25 cellular contexts compared by ENCODE assay signal in the genomic region with DNA sequence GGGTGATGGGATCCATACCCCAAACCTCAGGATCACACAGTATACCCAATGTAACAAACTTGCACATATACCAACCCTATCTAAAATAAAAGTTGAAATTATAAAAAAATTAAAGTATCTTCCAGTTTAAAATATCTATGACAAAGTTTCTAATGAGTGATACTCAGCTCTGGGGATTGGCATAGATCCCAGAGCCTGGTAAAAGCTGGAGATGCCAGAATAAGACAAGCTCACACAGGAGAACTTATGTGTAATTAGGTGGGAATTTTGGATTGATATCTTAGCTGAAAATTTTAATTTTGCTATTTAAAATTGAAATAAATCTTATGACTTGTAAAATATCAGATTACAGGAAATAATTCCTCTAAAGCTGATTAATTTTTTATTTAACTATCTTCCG.
"Had no signal": no experiment of that assay in that cellular context is flagged by ENCODE, and none has a peak within 500 bp of the region (broad histone marks: within the 10 kb centered on the region; RNA-seq: fewer than 3 reads in every experiment).

No MANE protein-coding gene starts in this region.

- DNase-seq: natural killer cell; occipital lobe; ovary; posterior cingulate gyrus; psoas muscle; right cardiac atrium; right lobe of liver; sigmoid colon; small intestine; stimulated activated CD4-positive, alpha-beta T cell treated with anti-CD3 and anti-CD28 coated beads, Interleukin-15, amount 100 ng/mL, for 24 hours; stimulated activated CD4-positive, alpha-beta T cell treated with anti-CD3 and anti-CD28 coated beads, Interleukin-2, amount 100 ng/mL, for 24 hours; stimulated activated CD4-positive, alpha-beta T cell treated with anti-CD3 and anti-CD28 coated beads, Interleukin-2, amount 100 ng/mL, for 48 hours; stimulated activated CD4-positive, alpha-beta T cell treated with anti-CD3 and anti-CD28 coated beads, Interleukin-4, amount 100 ng/mL, for 24 hours; stimulated activated naive B cell treated with anti-CD40 and anti-IgM and Interleukin-4, amounts not matched to agents 10 μg/mL and 1 μg/mL and 100 μg/mL, for 72 hours; stimulated activated naive CD4-positive, alpha-beta T cell treated with Interleukin-2 at 50 U/mL for 16 hours; stomach; thyroid gland; trophoblast cell; upper lobe of left lung had no signal

- H3K4me3 ChIP-seq: neural progenitor cell, ovary, psoas muscle, right lobe of liver, sigmoid colon, stomach, thoracic aorta, thyroid gland, tibial nerve, upper lobe of left lung, vagina had no signal

- H3K27ac ChIP-seq: neural progenitor cell, ovary, parathyroid adenoma, psoas muscle, right lobe of liver, sigmoid colon, stomach, thoracic aorta, thyroid gland, tibial nerve, upper lobe of left lung, vagina had no signal

- H3K36me3 ChIP-seq: neural progenitor cell, ovary, right lobe of liver, sigmoid colon, stomach, thoracic aorta, thyroid gland, tibial nerve, upper lobe of left lung, vagina had no signal

- H3K4me1 ChIP-seq: neural progenitor cell, parathyroid adenoma, psoas muscle, right lobe of liver, sigmoid colon, stomach, thyroid gland, tibial nerve, upper lobe of left lung, vagina had no signal

- H3K27me3 ChIP-seq: neural progenitor cell, ovary, right lobe of liver, sigmoid colon, stomach, thyroid gland, tibial nerve, upper lobe of left lung, vagina had no signal

- H3K9me3 ChIP-seq: ovary, psoas muscle, right lobe of liver, sigmoid colon, stomach, thoracic aorta, thyroid gland, tibial nerve, upper lobe of left lung, vagina had no signal

- ATAC-seq: natural killer cell; psoas muscle; right cardiac atrium; right lobe of liver; stimulated activated effector memory CD8-positive, alpha-beta T cell treated with anti-CD3 and anti-CD28 coated beads, Interleukin-12 subunit alpha, Interleukin-12 subunit beta, amount 100 ng/mL, for 72 hours; stimulated activated naive B cell treated with anti-CD40 and anti-IgM and Interleukin-4, amounts not matched to agents 10 μg/mL and 1 μg/mL and 100 μg/mL, for 72 hours had no signal
